In genomic region chr9:128027166-128027539, GRCh38 we compare ENCODE assay signal across 9 cellular contexts. TPM values are rescaled to one million over a fixed set of nuclear protein-coding genes. Genes with fewer than 3 reads are reported as not detected.
DNase-seq lines count a peak whose midpoint lies in the region; ATAC-seq and TF ChIP-seq lines count a peak whose summit lies in the region.
"Had no signal": no experiment of that assay in that cellular context is flagged by ENCODE, and none has a peak within 500 bp of the region (broad histone marks: within the 10 kb centered on the region; RNA-seq: fewer than 3 reads in every experiment).

No MANE protein-coding gene starts in this region.

- no peak overlapping the region for H2AFZ ChIP-seq in H9 (ENCODE audit: low read length)

- H3K9ac ChIP-seq in H9 (ENCODE audit: extremely low read depth, insufficient read length, low read length) = no peak overlapping the region
- peak overlapping the region in 1 of 2 donors; percentile 4 for H3K9ac ChIP-seq in duodenal mucosa (ENCODE audit: low read depth in 1 of 2, low read length in 2 of 2)

- H3K79me2 ChIP-seq in H9 (ENCODE audit: insufficient read depth, low read length) = no peaks in the 10 kb centered on the region

- no peak for DNase-seq in H9
- DNase-seq in T-helper 2 cell = peak in 3 of 5 experiments; percentile 27 to 84 (median 72)
- DNase-seq in midbrain (lab: John Stamatoyannopoulos, UW) = no peak
- DNase-seq in chondrocyte (ENCODE audit: low spot score) = no peak
- DNase-seq: nucleus accumbens had no signal

- no peak overlapping the region for H3K18ac ChIP-seq in H9 (ENCODE audit: insufficient read length, low read depth, low read length)

- no peak overlapping the region for H2BK20ac ChIP-seq in H9 (ENCODE audit: low read depth, low read length, poor library complexity, severe bottlenecking)

- H3K36me3 Mint-ChIP-seq in H9 (ENCODE audit: insufficient read depth in 1 of 3, low read depth in 3 of 3) (no peaks in the 10 kb centered on the region), chondrocyte (ENCODE audit: low read depth) (no peaks in the 10 kb centered on the region)

- H3K4me1 ChIP-seq in H9 (ENCODE audit: insufficient read depth, low read length) (no peaks in the 10 kb centered on the region), duodenal mucosa (ENCODE audit: control insufficient read depth in 1 of 2, insufficient read depth in 2 of 2, low read length in 2 of 2) (peaks cover 0 to 7% of the 10 kb centered on the region in 2 donors)

- no peak overlapping the region for H4K5ac ChIP-seq in H9 (ENCODE audit: insufficient read length, low read depth, low read length)

- H3K4me1 Mint-ChIP-seq in H9 = peaks cover 2 to 3% of the 10 kb centered on the region in 2 experiments; a peak in 1 of 4 replicates
- peaks cover 23% of the 10 kb centered on the region for H3K4me1 Mint-ChIP-seq in chondrocyte (ENCODE audit: low read depth)

- H3K4me3 Mint-ChIP-seq in H9 (no peak overlapping the region), chondrocyte (ENCODE audit: unreplicated experiment) (no peak overlapping the region)

- H3K36me3 ChIP-seq in duodenal mucosa (ENCODE audit: control insufficient read depth in 1 of 2, insufficient read depth in 2 of 2, low read length in 2 of 2) = no peaks in the 10 kb centered on the region

- no peak overlapping the region for H3T11ph ChIP-seq in H9 (ENCODE audit: low read length)

- H3K4me3 ChIP-seq in duodenal mucosa (ENCODE audit: low read depth in 1 of 2, low read length in 2 of 2) (no peak overlapping the region), skin epidermis (no peak overlapping the region)

- H3K23ac ChIP-seq in H9 (ENCODE audit: insufficient read length, low read depth, low read length) = no peak overlapping the region

- TF ChIP-seq CTCF in H9 (conservative IDR thresholded peaks at IDR 0.05) = no peak
- no peak for TF ChIP-seq CTCF in chondrocyte (IDR thresholded peaks at IDR 0.05)

- H2AK5ac ChIP-seq in H9 (ENCODE audit: insufficient read length, low read length) = no peak overlapping the region

- H3K27ac Mint-ChIP-seq in H9 (peak overlapping the region in 2 of 3 experiments; percentile 46 to 80; a peak in 2 of 7 replicates), chondrocyte (ENCODE audit: unreplicated experiment) (no peak overlapping the region)

- H3K9me3 Mint-ChIP-seq in H9 (no peaks in the 10 kb centered on the region), chondrocyte (ENCODE audit: low read depth) (no peaks in the 10 kb centered on the region)

- no peak overlapping the region for H2BK5ac ChIP-seq in H9 (ENCODE audit: insufficient read length, low read length)

- no peak overlapping the region for H3K14ac ChIP-seq in H9 (ENCODE audit: insufficient read depth, low read length)

- H3K4ac ChIP-seq in H9 (ENCODE audit: low read depth, low read length) = no peak overlapping the region

- H3K79me1 ChIP-seq in H9 (ENCODE audit: insufficient read depth, low read depth, low read length, poor library complexity, severe bottlenecking) = no peaks in the 10 kb centered on the region

- no peaks in the 10 kb centered on the region for H3K23me2 ChIP-seq in H9 (ENCODE audit: insufficient read length, low read depth, low read length, poor library complexity, severe bottlenecking)

- WGBS in H9 (ENCODE audit: extremely low coverage, insufficient read length, low lambda C conversion rate) = no CpG with 5 or more reads among the region's 4 CpGs

- no peak overlapping the region for H2BK12ac ChIP-seq in H9 (ENCODE audit: insufficient read length, low read depth, low read length)

- peaks cover 1% of the 10 kb centered on the region; the same call in 1 of the 2 replicates for H3K27me3 Mint-ChIP-seq in H9 (ENCODE audit: low read depth)
- no peaks in the 10 kb centered on the region for H3K27me3 Mint-ChIP-seq in chondrocyte (ENCODE audit: low read depth)

- no peak overlapping the region for H3K56ac ChIP-seq in H9 (ENCODE audit: insufficient read length, low read depth, low read length)

- H3K27ac ChIP-seq in H9 (ENCODE audit: insufficient read length, low read depth, low read length) (no peak overlapping the region), duodenal mucosa (ENCODE audit: low read depth, low read length) (peak overlapping the region; percentile 46), skin epidermis (peak overlapping the region in 18 of 21 experiments; percentile 5 to 95 (median 68))

- no peaks in the 10 kb centered on the region for H3K9me3 ChIP-seq in H9 (ENCODE audit: control insufficient read depth, low read depth, low read length)
- no peaks in the 10 kb centered on the region for H3K9me3 ChIP-seq in duodenal mucosa (ENCODE audit: control insufficient read depth in 1 of 2, low read length in 2 of 2)

- H3K27me3 ChIP-seq in H9 (ENCODE audit: insufficient read depth, low read length) = no peaks in the 10 kb centered on the region
- H3K27me3 ChIP-seq in duodenal mucosa (ENCODE audit: control insufficient read depth in 1 of 2, insufficient read depth in 2 of 2, low read length in 2 of 2) = no peaks in the 10 kb centered on the region

- H4K91ac ChIP-seq in H9 (ENCODE audit: insufficient read length, low read depth, low read length) = no peak overlapping the region

- no peak overlapping the region for H2BK15ac ChIP-seq in H9 (ENCODE audit: low read depth, low read length)

- no peak overlapping the region for H3K4me2 ChIP-seq in H9 (ENCODE audit: insufficient read depth, insufficient read length, low read length)

- H2BK120ac ChIP-seq in H9 (ENCODE audit: low read depth, low read length, poor library complexity, severe bottlenecking) = no peak overlapping the region

- H4K20me1 ChIP-seq in H9 (ENCODE audit: control insufficient read depth, insufficient read depth, insufficient read length) = no peaks in the 10 kb centered on the region

- ATAC-seq in GM19395 (IDR thresholded peaks at IDR 0.05; ENCODE audit: unreplicated experiment) (no peak), GM21515 (IDR thresholded peaks at IDR 0.05; ENCODE audit: unreplicated experiment) (no peak)

- H4K8ac ChIP-seq in H9 (replicated peaks; ENCODE audit: insufficient read length, low read depth, low read length) = no peak overlapping the region

RNA-seq across cellular contexts. Expression of gene NAIF1, which starts 40.0 kb away (rescaled TPM):
- total RNA-seq in H9 (2021) (6.3 TPM in 2 replicates), chondrocyte (6.8 to 8.8 TPM (median 7.8 TPM) in 3 replicates)

RNA-seq across cellular contexts. Expression of gene SLC25A25, which starts 40.9 kb away (rescaled TPM):
- total RNA-seq in H9 (2021) = 16.0 and 16.9 TPM in 2 replicates
- 10.6 to 17.6 TPM (median 15.8 TPM) in 3 replicates for total RNA-seq in chondrocyte

RNA-seq across cellular contexts. Expression of gene EEIG1, which starts 46.4 kb away (rescaled TPM):
- 52.3 and 59.5 TPM in 2 replicates for total RNA-seq in H9 (2021)
- 39.4 to 63.0 TPM (median 61.8 TPM) in 3 replicates for total RNA-seq in chondrocyte

Comparison
In these comparisons a context has a peak if more than half of its experiments do, and no peak if none do; other contexts are left out.
1. DNase-seq: peak in T-helper 2 cell (3 of 5); none in H9 (single experiment), midbrain (single experiment) and chondrocyte (single experiment).